ENCODE assay signal across 20 cellular contexts in genomic region chr1:3546048-3546384, GRCh38.
DNase-seq lines count a peak whose midpoint lies in the region; ATAC-seq, FAIRE-seq and TF ChIP-seq lines count a peak whose summit lies in the region.
"Had no signal": no experiment of that assay in that cellular context is flagged by ENCODE, and none has a peak within 500 bp of the region (broad histone marks: within the 10 kb centered on the region; RNA-seq: fewer than 3 reads in every experiment).

No MANE protein-coding gene starts in this region.

- H3K9ac ChIP-seq in HepG2 (ENCODE audit: insufficient read depth, low read depth, low read length): no peak overlapping the region
- H3K9ac ChIP-seq in H1 (replicated peaks in 1 of 4; ENCODE audit: extremely low read depth in 1 of 4, low read depth in 3 of 4, low read length in 3 of 4): no peak overlapping the region
- no peak overlapping the region for H3K9ac ChIP-seq in neural progenitor cell

- CTCF ChIA-PET in HepG2 (lab: Yijun Ruan, JAX; ENCODE audit: low intra/inter-chr PET ratio, low total read pairs) (no interaction called here), H1 (lab: Charles Lee; ENCODE audit: partially characterized antibody) (interaction anchor here (0.7 to 1.8 kb wide), 12 partner anchors 13 to 129 kb away, joined by 3 to 7 read pairs (median 4); no protein-coding TSS in a partner anchor)

- H2AFZ ChIP-seq in HepG2 (ENCODE audit: low read length) (no peak overlapping the region), H1 (ENCODE audit: low read length) (no peak overlapping the region), neural progenitor cell (replicated peaks) (no peak overlapping the region)
- H2AFZ ChIP-seq: PC-9 had no signal

- no peak overlapping the region for H3K18ac ChIP-seq in H1 (ENCODE audit: extremely low read depth, low read length)

- TF ChIP-seq EP300 in HepG2 (IDR thresholded peaks at IDR 0.05; ENCODE audit: low read depth in 2 of 2, low read length in 2 of 2): no peak
- TF ChIP-seq EP300 in HepG2 (CRISPR knock-in tag; IDR thresholded peaks at IDR 0.05; ENCODE audit: borderline replicate concordance): no peak
- no peak for TF ChIP-seq EP300 in H1 (IDR thresholded peaks at IDR 0.05; ENCODE audit: borderline replicate concordance in 1 of 2, low read depth in 2 of 2, low read length in 2 of 2)

- BruUV-seq in HepG2 (replicated peaks; lab: Mats Ljungman, UMichigan): no TSS peak

- H3K36me3 ChIP-seq in HepG2 (replicated peaks in 1 of 2; ENCODE audit: control insufficient read depth in 1 of 2, insufficient read depth in 2 of 2, low read length in 2 of 2) (no peaks in the 10 kb centered on the region), right lobe of liver (no peaks in the 10 kb centered on the region), H1 (ENCODE audit: control insufficient read depth in 2 of 4, insufficient read depth in 4 of 4, low read length in 3 of 4) (no peaks in the 10 kb centered on the region), neural progenitor cell (no peaks in the 10 kb centered on the region), upper lobe of right lung (no peaks in the 10 kb centered on the region)
- H3K36me3 ChIP-seq: HAP-1, SJSA1 had no signal

- H3K4me1 Mint-ChIP-seq in neural progenitor cell: peaks cover 13% of the 10 kb centered on the region

- TF ChIP-seq CTCF in HepG2 (CRISPR knock-in tag; IDR thresholded peaks at IDR 0.05): no peak
- TF ChIP-seq CTCF in right lobe of liver (IDR thresholded peaks at IDR 0.05): no peak
- TF ChIP-seq CTCF in H1 (IDR thresholded peaks at IDR 0.05; ENCODE audit: control extremely low read depth in 1 of 3, insufficient read depth in 1 of 3, low read depth in 1 of 3, low read length in 3 of 3): no peak
- no peak for TF ChIP-seq CTCF in neural progenitor cell (IDR thresholded peaks at IDR 0.05)
- TF ChIP-seq CTCF in upper lobe of right lung (IDR thresholded peaks at IDR 0.05): no peak

- H3K4me3 Mint-ChIP-seq in neural progenitor cell: no peak overlapping the region

- H2BK5ac ChIP-seq in H1 (ENCODE audit: low read depth, low read length): no peak overlapping the region

- H4K20me1 ChIP-seq in HepG2 (ENCODE audit: insufficient read depth, low read length): 0 out of 2 replicates have a peak, but pooled peaks cover 5% of the 10 kb centered on the region
- peaks cover 2 to 7% of the 10 kb centered on the region in 2 experiments for H4K20me1 ChIP-seq in H1 (replicated peaks in 1 of 2; ENCODE audit: control insufficient read depth in 1 of 2, insufficient read depth in 2 of 2, low read length in 2 of 2)
- H4K20me1 ChIP-seq in neural progenitor cell (ENCODE audit: low read depth): peaks cover 61% of the 10 kb centered on the region

- no peak overlapping the region for H2BK15ac ChIP-seq in H1 (ENCODE audit: low read length)

- H3K23me2 ChIP-seq in H1 (ENCODE audit: low read depth, low read length): no peaks in the 10 kb centered on the region

- H3K14ac ChIP-seq in H1 (ENCODE audit: insufficient read length): no peak overlapping the region

- H3K4me2 ChIP-seq in HepG2 (ENCODE audit: low read depth, low read length) (no peak overlapping the region), H1 (ENCODE audit: insufficient read depth in 1 of 2, low read depth in 2 of 2, low read length in 2 of 2) (no peak overlapping the region), neural progenitor cell (no peak overlapping the region)
- H3K4me2 ChIP-seq: PC-9 had no signal

- TF ChIP-seq POLR2A in HepG2 (IDR thresholded peaks at IDR 0.05; ENCODE audit: insufficient read depth in 1 of 2, low read depth in 2 of 2, low read length in 2 of 2) (no peak), right lobe of liver (IDR thresholded peaks at IDR 0.05) (no peak), H1 (IDR thresholded peaks at IDR 0.05; ENCODE audit: control extremely low read depth in 1 of 2, low read depth in 2 of 2, low read length in 2 of 2) (no peak)

- intact Hi-C loops in HepG2 (cut with micrococcal nuclease; ENCODE audit: unreplicated experiment): no loop called here
- intact Hi-C loops in right lobe of liver (cut with DNase I): no loop called here
- intact Hi-C loops in upper lobe of right lung (cut with DNase I): no loop called here

- H3K79me2 ChIP-seq in HepG2 (ENCODE audit: insufficient read depth, low read length): no peaks in the 10 kb centered on the region
- H3K79me2 ChIP-seq in H1 (ENCODE audit: control insufficient read depth in 1 of 2, insufficient read depth in 2 of 2, low read length in 2 of 2): no peaks in the 10 kb centered on the region
- H3K79me2 ChIP-seq in neural progenitor cell (ENCODE audit: low read depth): no peaks in the 10 kb centered on the region

- no peaks in the 10 kb centered on the region for H3K9me3 Mint-ChIP-seq in neural progenitor cell

- H4K8ac ChIP-seq in H1 (ENCODE audit: extremely low read depth, insufficient read depth, low read length): peak overlapping the region; percentile 25; the same call in 1 of the 2 replicates

- H3K27me3 Mint-ChIP-seq in neural progenitor cell (ENCODE audit: insufficient read depth, low read depth): peaks cover 2% of the 10 kb centered on the region

- no peak overlapping the region for H4K91ac ChIP-seq in H1 (replicated peaks; ENCODE audit: insufficient read length, low read length)

- no peak overlapping the region for H2AK5ac ChIP-seq in H1 (ENCODE audit: low read depth, low read length)

- no peaks in the 10 kb centered on the region for H3K4me1 ChIP-seq in HepG2 (ENCODE audit: insufficient read depth, low read length)
- no peaks in the 10 kb centered on the region for H3K4me1 ChIP-seq in right lobe of liver
- peaks cover 0 to 17% (median 4%) of the 10 kb centered on the region in 4 experiments; a peak in 5 of 7 replicates for H3K4me1 ChIP-seq in H1 (replicated peaks in 1 of 4; ENCODE audit: control insufficient read depth in 3 of 4, insufficient read depth in 4 of 4, low read length in 3 of 4)
- peaks cover 25% of the 10 kb centered on the region for H3K4me1 ChIP-seq in neural progenitor cell
- peaks cover 35% of the 10 kb centered on the region for H3K4me1 ChIP-seq in upper lobe of right lung
- H3K4me1 ChIP-seq: HAP-1 had no signal

- in situ Hi-C loops in HepG2 (cut with HindIII; ENCODE audit: extremely low pct_ligation_motif_present, low pct_unique_long_range_greater_than_20kb): no loop called here

- ATAC-seq in HepG2 (no peak), right lobe of liver (no peak), upper lobe of right lung (no peak)

- WGBS in HepG2 (ENCODE audit: low lambda C conversion rate): 34% methylated on average over 4 of the region's 4 CpGs
- WGBS in right lobe of liver (ENCODE audit: insufficient coverage, low coverage, low lambda C conversion rate, missing lambda C conversion rate): 40% methylated on average over 2 of the region's 4 CpGs
- 91% methylated on average over 4 of the region's 4 CpGs; no CpG with 5 or more reads in 1 of the 2 experiments for WGBS in H1 (ENCODE audit: extremely low coverage in 1 of 2, insufficient coverage in 1 of 2, insufficient read length in 1 of 2, insufficient replicate concordance in 2 of 2, low coverage in 1 of 2, low lambda C conversion rate in 2 of 2, missing lambda C conversion rate in 1 of 2), 2 experiments

- FAIRE-seq in HepG2 (lab: Jason Lieb, UNC) (no peak), H1 (lab: Jason Lieb, UNC) (no peak)
- FAIRE-seq: G401.6 had no signal

- H3K27ac ChIP-seq in HepG2 (ENCODE audit: extremely low read length, insufficient read depth, low read length): no peak overlapping the region
- no peak overlapping the region for H3K27ac ChIP-seq in right lobe of liver
- no peak overlapping the region for H3K27ac ChIP-seq in H1 (ENCODE audit: low read depth, low read length)
- no peak overlapping the region for H3K27ac ChIP-seq in neural progenitor cell
- H3K27ac ChIP-seq in upper lobe of right lung: peak overlapping the region; percentile 47
- H3K27ac ChIP-seq: PC-9, SJSA1 had no signal

- H2BK12ac ChIP-seq in H1 (ENCODE audit: low read depth, low read length): no peak overlapping the region

- H3K4ac ChIP-seq in H1 (replicated peaks; ENCODE audit: insufficient read length, low read depth, low read length): no peak overlapping the region

- H3K27me3 ChIP-seq in HepG2 (ENCODE audit: control insufficient read depth in 1 of 2, insufficient read depth in 2 of 2, low read length in 2 of 2): peaks cover 18 to 61% of the 10 kb centered on the region in 2 experiments; a peak in 4 of 5 replicates
- no peaks in the 10 kb centered on the region for H3K27me3 ChIP-seq in right lobe of liver
- peaks cover 0 to 2% (median 0%) of the 10 kb centered on the region in 4 experiments; a peak in 1 of 7 replicates for H3K27me3 ChIP-seq in H1 (replicated peaks in 1 of 4; ENCODE audit: control insufficient read depth in 3 of 4, extremely low read depth in 1 of 4, insufficient read depth in 3 of 4, low read length in 3 of 4)
- H3K27me3 ChIP-seq in neural progenitor cell: no peaks in the 10 kb centered on the region
- H3K27me3 ChIP-seq in upper lobe of right lung: no peaks in the 10 kb centered on the region
- H3K27me3 ChIP-seq: SJSA1 had no signal

- TF ChIP-seq RAD21 in HepG2 (CRISPR knock-in tag; IDR thresholded peaks at IDR 0.05) (no peak), H1 (IDR thresholded peaks at IDR 0.05 in 1 of 2, conservative IDR thresholded peaks at IDR 0.05 in 1 of 2; ENCODE audit: low read depth in 2 of 2, low read length in 2 of 2) (no peak)

- no peak overlapping the region for H3K56ac ChIP-seq in H1 (replicated peaks; ENCODE audit: insufficient read length, low read depth, low read length)

- H3F3A ChIP-seq in neural progenitor cell (ENCODE audit: low read depth): no peaks in the 10 kb centered on the region

- H3K27ac Mint-ChIP-seq in neural progenitor cell: peak overlapping the region; percentile 57

- no peak overlapping the region for H2BK120ac ChIP-seq in H1 (replicated peaks; ENCODE audit: low read depth, low read length)

- no peak overlapping the region for H4K5ac ChIP-seq in H1 (ENCODE audit: insufficient read length, low read depth, low read length)

- H3K4me3 ChIP-seq in HepG2 (replicated peaks in 1 of 3; ENCODE audit: insufficient read depth in 1 of 3, low read depth in 2 of 3, low read length in 3 of 3) (no peak overlapping the region), right lobe of liver (no peak overlapping the region), H1 (ENCODE audit: extremely low read depth in 1 of 4, insufficient read depth in 2 of 4, low read depth in 3 of 4, low read length in 4 of 4) (no peak overlapping the region), neural progenitor cell (no peak overlapping the region), upper lobe of right lung (no peak overlapping the region)
- H3K4me3 ChIP-seq: HAP-1, PC-9, SJSA1 had no signal

- no peak overlapping the region for H2BK20ac ChIP-seq in H1 (ENCODE audit: low read length)

- no peaks in the 10 kb centered on the region for H3K36me3 Mint-ChIP-seq in neural progenitor cell

- H3K9me3 ChIP-seq in HepG2 (ENCODE audit: low read length): no peaks in the 10 kb centered on the region
- H3K9me3 ChIP-seq in right lobe of liver: no peaks in the 10 kb centered on the region
- H3K9me3 ChIP-seq in H1 (ENCODE audit: insufficient read depth in 2 of 2, low read depth in 1 of 2, low read length in 1 of 2): no peaks in the 10 kb centered on the region
- H3K9me3 ChIP-seq in neural progenitor cell (ENCODE audit: low read depth): no peaks in the 10 kb centered on the region
- no peaks in the 10 kb centered on the region for H3K9me3 ChIP-seq in upper lobe of right lung
- H3K9me3 ChIP-seq: HAP-1, SJSA1 had no signal

- POLR2A ChIA-PET in HepG2 (lab: Yijun Ruan, JAX) (no interaction called here), H1 (lab: Charles Lee; ENCODE audit: partially characterized antibody) (interaction anchor here (0.6 to 0.9 kb wide), 2 partner anchors 11 to 91 kb away, joined by 3 read pairs; no protein-coding TSS in a partner anchor)

- DNase-seq in HepG2 (ENCODE audit: low spot score) (no peak), right lobe of liver (no peak), H1 (ENCODE audit: low read depth in 1 of 2, low spot score in 2 of 2) (no peak), neural progenitor cell (ENCODE audit: low spot score) (no peak), upper lobe of right lung (no peak), putamen (ENCODE audit: low spot score) (no peak), NCI-H1694 (lab: John Stamatoyannopoulos, UW) (no peak)
- no peak for DNase-seq in effector CD4-positive, alpha-beta T cell
- DNase-seq: 8988T, COR-L47, DMS 273 treated with DMSO at 0.1 percent for 48 hours, DND-41, MM.1S, NCI-H1092, NCI-H146, NCI-H2081, PC-9 had no signal

- H3K23ac ChIP-seq in H1 (ENCODE audit: insufficient read length): no peak overlapping the region

- H3K79me1 ChIP-seq in H1 (ENCODE audit: low read depth, low read length): no peaks in the 10 kb centered on the region; the same call in 1 of the 2 replicates
